Comparison of ENCODE assay signal across 25 cellular contexts in genomic region chr4:8560265-8561047, GRCh38. TPM values are rescaled to one million over a fixed set of nuclear protein-coding genes. Genes with fewer than 3 reads are reported as not detected.
A peak's percentile ranks its signal among the peaks of the same experiment; 100 is the strongest.
DNase-seq lines count a peak whose midpoint lies in the region; ATAC-seq and TF ChIP-seq lines count a peak whose summit lies in the region.
"Had no signal": no experiment of that assay in that cellular context is flagged by ENCODE, and none has a peak within 500 bp of the region (broad histone marks: within the 10 kb centered on the region; RNA-seq: fewer than 3 reads in every experiment).

No MANE protein-coding gene starts in this region.

- intact Hi-C loops in Panc1 (cut with micrococcal nuclease; ENCODE audit: unreplicated experiment) (no loop called here), esophagus squamous epithelium (cut with DNase I) (no loop called here), sciatic nerve (cut with DNase I) (no loop called here)
- intact Hi-C loops in CD4-positive, alpha-beta memory T cell (cut with micrococcal nuclease): no loop called here

- peaks cover 22% of the 10 kb centered on the region for H3K4me1 Mint-ChIP-seq in progenitor cell of endocrine pancreas (ENCODE audit: low read depth)
- H3K4me1 Mint-ChIP-seq in CD4-positive, alpha-beta memory T cell: no peaks in the 10 kb centered on the region
- H3K4me1 Mint-ChIP-seq: activated naive CD8-positive, alpha-beta T cell treated with anti-CD3 and anti-CD28 coated beads for 36 hours; neural crest cell had no signal

- no peaks in the 10 kb centered on the region for H3K27me3 ChIP-seq in Panc1 (ENCODE audit: control insufficient read depth, insufficient read depth, low read length)
- peaks cover 0 to 2% (median 0%) of the 10 kb centered on the region in 4 donors for H3K27me3 ChIP-seq in esophagus squamous epithelium
- no peaks in the 10 kb centered on the region for H3K27me3 ChIP-seq in CD4-positive, alpha-beta memory T cell (ENCODE audit: insufficient read depth, low read length)
- H3K27me3 ChIP-seq: right atrium auricular region had no signal

- TF ChIP-seq POLR2A in esophagus squamous epithelium (IDR thresholded peaks at IDR 0.05): no peak

- H3K4me1 ChIP-seq in Panc1 (ENCODE audit: control insufficient read depth, insufficient read depth, low read length): no peaks in the 10 kb centered on the region
- peaks cover 0 to 4% (median 0%) of the 10 kb centered on the region in 3 donors for H3K4me1 ChIP-seq in esophagus squamous epithelium
- H3K4me1 ChIP-seq in CD4-positive, alpha-beta memory T cell (ENCODE audit: insufficient read depth, low read length): no peaks in the 10 kb centered on the region
- H3K4me1 ChIP-seq: heart left ventricle, right atrium auricular region had no signal

- peak overlapping the region; percentile 85 for H3K27ac Mint-ChIP-seq in progenitor cell of endocrine pancreas
- no peak overlapping the region for H3K27ac Mint-ChIP-seq in CD4-positive, alpha-beta memory T cell
- H3K27ac Mint-ChIP-seq: activated CD8-positive, alpha-beta T cell treated with anti-CD3 and anti-CD28 coated beads for 36 hours; activated naive CD8-positive, alpha-beta T cell treated with anti-CD3 and anti-CD28 coated beads for 36 hours had no signal

- H3K27ac ChIP-seq in Panc1 (ENCODE audit: low read length) (no peak overlapping the region), esophagus squamous epithelium (peak overlapping the region; percentile 30 to 72 (median 43))
- H3K27ac ChIP-seq in CD4-positive, alpha-beta memory T cell (ENCODE audit: low read depth, low read length): no peak overlapping the region
- H3K27ac ChIP-seq: heart left ventricle, right atrium auricular region, RWPE1, VCaP had no signal

- H3K4me3 ChIP-seq in Panc1 (ENCODE audit: low read depth in 2 of 2, low read length in 2 of 2) (no peak overlapping the region), esophagus squamous epithelium (peak overlapping the region in 3 of 4 donors; percentile 1 to 18 (median 10))
- H3K4me3 ChIP-seq in CD4-positive, alpha-beta memory T cell (ENCODE audit: low read length in 2 of 2): no peak overlapping the region
- H3K4me3 ChIP-seq: GM12878, heart left ventricle, right atrium auricular region had no signal

- in situ Hi-C loops in Panc1 (cut with HindIII; ENCODE audit: low pct_unique_long_range_greater_than_20kb, low sequenced_read_pairs): no loop called here

- H3K36me3 ChIP-seq in Panc1 (ENCODE audit: control insufficient read depth, insufficient read depth, low read length) (no peaks in the 10 kb centered on the region), esophagus squamous epithelium (no peaks in the 10 kb centered on the region)
- H3K36me3 ChIP-seq in CD4-positive, alpha-beta memory T cell (ENCODE audit: insufficient read depth, low read length): no peaks in the 10 kb centered on the region
- H3K36me3 ChIP-seq: heart left ventricle, right atrium auricular region had no signal

- no peaks in the 10 kb centered on the region for H3K9me3 ChIP-seq in Panc1 (ENCODE audit: control insufficient read depth, insufficient read depth, low read depth, low read length)
- H3K9me3 ChIP-seq in esophagus squamous epithelium: no peaks in the 10 kb centered on the region
- H3K9me3 ChIP-seq in CD4-positive, alpha-beta memory T cell (ENCODE audit: control insufficient read depth in 1 of 2, low read length in 2 of 2): no peaks in the 10 kb centered on the region
- H3K9me3 ChIP-seq: heart left ventricle, right atrium auricular region had no signal

- CTCF ChIA-PET in Panc1 (lab: Charles Lee): no interaction called here
- CTCF ChIA-PET in CD4-positive, alpha-beta memory T cell (lab: Charles Lee; ENCODE audit: partially characterized antibody): interaction anchor here (0.8 kb wide), 1 partner anchor 13 kb away, joined by 3 read pairs; no protein-coding TSS in a partner anchor

- no peak overlapping the region for H3K4me3 Mint-ChIP-seq in progenitor cell of endocrine pancreas (ENCODE audit: low read depth)
- no peak overlapping the region for H3K4me3 Mint-ChIP-seq in CD4-positive, alpha-beta memory T cell
- H3K4me3 Mint-ChIP-seq: activated CD8-positive, alpha-beta T cell treated with anti-CD3 and anti-CD28 coated beads for 36 hours; activated naive CD8-positive, alpha-beta T cell treated with anti-CD3 and anti-CD28 coated beads for 36 hours; neural crest cell had no signal

- POLR2A ChIA-PET in Panc1 (lab: Charles Lee): no interaction called here
- POLR2A ChIA-PET in CD4-positive, alpha-beta memory T cell (lab: Charles Lee; ENCODE audit: partially characterized antibody): no interaction called here

- BruUV-seq in Panc1 (replicated peaks; lab: Mats Ljungman, UMichigan): no TSS peak

- no peak for TF ChIP-seq CTCF in Panc1 (IDR thresholded peaks at IDR 0.05)
- no peak for TF ChIP-seq CTCF in esophagus squamous epithelium (IDR thresholded peaks at IDR 0.05)
- no peak for TF ChIP-seq CTCF in progenitor cell of endocrine pancreas (IDR thresholded peaks at IDR 0.05; ENCODE audit: unreplicated experiment)

- DNase-seq in EL (peak; percentile 53), Panc1 (ENCODE audit: low read depth, low spot score) (no peak), esophagus squamous epithelium (lab: John Stamatoyannopoulos, UW) (no peak), progenitor cell of endocrine pancreas (ENCODE audit: low spot score, unreplicated experiment) (no peak), epidermal melanocyte (ENCODE audit: insufficient read length, low spot score) (no peak), sciatic nerve (ENCODE audit: low spot score) (no peak)
- DNase-seq in CD4-positive, alpha-beta memory T cell: no peak
- DNase-seq: activated CD8-positive, alpha-beta T cell treated with anti-CD3 and anti-CD28 coated beads for 36 hours; activated naive CD8-positive, alpha-beta T cell treated with anti-CD3 and anti-CD28 coated beads for 36 hours; activated T-cell treated with anti-CD3 and anti-CD28 coated beads, Interleukin-2, amount 50 U/mL, for 48 hours; Calu3; GDM1; NCI-H1105 treated with DMSO at 0.1 percent for 48 hours; stimulated activated CD4-positive, alpha-beta T cell treated with anti-CD3 and anti-CD28 coated beads, Interleukin-2, amount 100 ng/mL, for 24 hours; substantia nigra had no signal

- WGBS in esophagus squamous epithelium, 2 donors: 62 to 79% methylated on average over 3 to 5 of the region's 16 CpGs

- H3K9me3 Mint-ChIP-seq in progenitor cell of endocrine pancreas (ENCODE audit: low read depth): no peaks in the 10 kb centered on the region
- H3K9me3 Mint-ChIP-seq in CD4-positive, alpha-beta memory T cell: no peaks in the 10 kb centered on the region
- H3K9me3 Mint-ChIP-seq: activated CD8-positive, alpha-beta T cell treated with anti-CD3 and anti-CD28 coated beads for 36 hours; activated naive CD8-positive, alpha-beta T cell treated with anti-CD3 and anti-CD28 coated beads for 36 hours; neural crest cell had no signal

- ATAC-seq in Panc1: 0 out of 2 replicates have a peak, but pooled peaks have one; percentile 30
- ATAC-seq in sciatic nerve: no peak
- ATAC-seq in GM21423 (IDR thresholded peaks at IDR 0.05; ENCODE audit: unreplicated experiment): no peak
- ATAC-seq: activated CD8-positive, alpha-beta T cell treated with anti-CD3 and anti-CD28 coated beads for 36 hours; GM12878; heart left ventricle had no signal

- H3K27me3 Mint-ChIP-seq in progenitor cell of endocrine pancreas: no peaks in the 10 kb centered on the region
- H3K27me3 Mint-ChIP-seq in CD4-positive, alpha-beta memory T cell: peaks cover 1 to 6% of the 10 kb centered on the region in 2 donors

- H3K36me3 Mint-ChIP-seq in progenitor cell of endocrine pancreas (ENCODE audit: insufficient read depth): no peaks in the 10 kb centered on the region
- H3K36me3 Mint-ChIP-seq in CD4-positive, alpha-beta memory T cell: no peaks in the 10 kb centered on the region
- H3K36me3 Mint-ChIP-seq: activated naive CD8-positive, alpha-beta T cell treated with anti-CD3 and anti-CD28 coated beads for 36 hours had no signal

RNA-seq across cellular contexts. Expression of gene GPR78, which starts 19.7 kb away (rescaled TPM):
- total RNA-seq in Panc1 (2021; ENCODE audit: unreplicated experiment): not detected
- polyA plus RNA-seq in Panc1 (2012; ENCODE audit: insufficient read length): not detected
- 1 to 10 TPM; 2.5 to 8.3 (median 3.1) TPM for total RNA-seq in esophagus squamous epithelium
- 0.31 TPM in 1 of 2 replicates, not detected in the other for total RNA-seq in progenitor cell of endocrine pancreas
- total RNA-seq in sciatic nerve: 0.58 TPM
- total RNA-seq in CD4-positive, alpha-beta memory T cell: not detected
- not detected for polyA plus RNA-seq in CD4-positive, alpha-beta memory T cell
- total RNA-seq: activated CD8-positive, alpha-beta T cell treated with anti-CD3 and anti-CD28 coated beads for 36 hours; activated naive CD8-positive, alpha-beta T cell treated with anti-CD3 and anti-CD28 coated beads for 36 hours; Calu3; dermis microvascular lymphatic vessel endothelial cell; GM12878; neural crest cell; right atrium auricular region; T-helper 1 cell treated with Interleukin-12 subunit alpha and Interleukin-12 subunit beta and Interleukin-4 antibody, amounts not matched to agents 30 ng/mL and 1 ng/mL, for 36 hours had no signal
- polyA plus RNA-seq: heart left ventricle, keratinocyte had no signal

RNA-seq across cellular contexts. Expression of gene CPZ, which starts 32.1 kb away (rescaled TPM):
- total RNA-seq in Panc1 (2021; ENCODE audit: unreplicated experiment): 0.15 TPM
- polyA plus RNA-seq in Panc1 (2012; ENCODE audit: insufficient read length): 0.17 TPM
- 10 to 100 TPM in 1 of 4 donors, 1 to 10 TPM in 1, under 1 TPM in 2; 0.76 to 12.2 (median 1.9) TPM for total RNA-seq in esophagus squamous epithelium
- total RNA-seq in progenitor cell of endocrine pancreas: 0.19 and 0.29 TPM in 2 replicates
- total RNA-seq in sciatic nerve: 7.0 TPM
- total RNA-seq in CD4-positive, alpha-beta memory T cell: not detected
- not detected for polyA plus RNA-seq in CD4-positive, alpha-beta memory T cell
- total RNA-seq: activated CD8-positive, alpha-beta T cell treated with anti-CD3 and anti-CD28 coated beads for 36 hours; activated naive CD8-positive, alpha-beta T cell treated with anti-CD3 and anti-CD28 coated beads for 36 hours; Calu3; dermis microvascular lymphatic vessel endothelial cell; GM12878; neural crest cell; T-helper 1 cell treated with Interleukin-12 subunit alpha and Interleukin-12 subunit beta and Interleukin-4 antibody, amounts not matched to agents 30 ng/mL and 1 ng/mL, for 36 hours had no signal
- polyA plus RNA-seq: GM12878, keratinocyte had no signal

Comparison
In these comparisons a context has a peak if more than half of its experiments do, and no peak if none do; other contexts are left out.
1. H3K27ac ChIP-seq: peak in esophagus squamous epithelium (4 of 4); none in Panc1 (single experiment) and CD4-positive, alpha-beta memory T cell (single experiment).
2. H3K4me3 ChIP-seq: peak in esophagus squamous epithelium (3 of 4); none in Panc1 (0 of 2) and CD4-positive, alpha-beta memory T cell (0 of 2).